ENCODE assay signal across 18 cellular contexts in genomic region chr6:11473008-11473740, GRCh38.
DNase-seq lines count a peak whose midpoint lies in the region; ATAC-seq and TF ChIP-seq lines count a peak whose summit lies in the region.
"Had no signal": no experiment of that assay in that cellular context is flagged by ENCODE, and none has a peak within 500 bp of the region (broad histone marks: within the 10 kb centered on the region; RNA-seq: fewer than 3 reads in every experiment).

No MANE protein-coding gene starts in this region.

- no peaks in the 10 kb centered on the region for H3K36me3 ChIP-seq in aorta (ENCODE audit: control insufficient read depth in 1 of 2, insufficient read depth in 2 of 2, low read length in 1 of 2)
- no peaks in the 10 kb centered on the region for H3K36me3 ChIP-seq in Caco-2 (ENCODE audit: control insufficient read depth, insufficient read depth, low read length)
- H3K36me3 ChIP-seq: Peyer's patch, prostate gland, WERI-Rb-1 had no signal

- no peak overlapping the region for H3K4me3 Mint-ChIP-seq in Caco-2 (ENCODE audit: unreplicated experiment)
- H3K4me3 Mint-ChIP-seq: activated naive CD8-positive, alpha-beta T cell treated with anti-CD3 and anti-CD28 coated beads, Interleukin-2, amount 50 U/mL, for 24 hours; CD8-positive, alpha-beta T cell had no signal

- H3K36me3 Mint-ChIP-seq in Caco-2 (ENCODE audit: insufficient read depth, unreplicated experiment): no peaks in the 10 kb centered on the region
- H3K36me3 Mint-ChIP-seq: CD8-positive, alpha-beta T cell had no signal

- H3K9me3 ChIP-seq in aorta (ENCODE audit: control insufficient read depth, low read length) (no peaks in the 10 kb centered on the region), Caco-2 (peaks cover 2% of the 10 kb centered on the region; the same call in 1 of the 2 replicates)
- H3K9me3 ChIP-seq: A549, Peyer's patch, prostate gland had no signal

- ATAC-seq in left ventricle myocardium superior: peak; percentile 24
- peak; percentile 22 for ATAC-seq in aorta (ENCODE audit: low FRiP score)
- ATAC-seq: A549; activated naive CD8-positive, alpha-beta T cell treated with anti-CD3 and anti-CD28 coated beads, Interleukin-2, amount 50 U/mL, for 24 hours; CD8-positive, alpha-beta T cell had no signal

- H3K9me3 Mint-ChIP-seq in Caco-2 (ENCODE audit: unreplicated experiment): no peaks in the 10 kb centered on the region
- H3K9me3 Mint-ChIP-seq: activated naive CD8-positive, alpha-beta T cell treated with anti-CD3 and anti-CD28 coated beads, Interleukin-2, amount 50 U/mL, for 24 hours; CD8-positive, alpha-beta T cell had no signal

- no peak for TF ChIP-seq CTCF in Caco-2 (IDR thresholded peaks at IDR 0.05; ENCODE audit: insufficient read depth in 1 of 2, low read depth in 1 of 2, low read length in 1 of 2, severe bottlenecking in 1 of 2, unreplicated experiment in 1 of 2)

- no peak overlapping the region for H3K27ac Mint-ChIP-seq in Caco-2 (ENCODE audit: unreplicated experiment)
- H3K27ac Mint-ChIP-seq: activated naive CD8-positive, alpha-beta T cell treated with anti-CD3 and anti-CD28 coated beads, Interleukin-2, amount 50 U/mL, for 24 hours; CD8-positive, alpha-beta T cell had no signal

- H3K4me1 ChIP-seq in aorta (ENCODE audit: control insufficient read depth in 1 of 2, insufficient read depth in 2 of 2, low read length in 2 of 2) (peaks cover 0 to 3% of the 10 kb centered on the region in 2 donors), Caco-2 (no peaks in the 10 kb centered on the region)
- H3K4me1 ChIP-seq: A549, Peyer's patch, prostate gland had no signal

- CTCF ChIA-PET in Caco-2 (lab: Charles Lee): no interaction called here

- no TSS peak for BruUV-seq in Caco-2 (replicated peaks; lab: Mats Ljungman, UMichigan)

- intact Hi-C loops in left ventricle myocardium superior (cut with micrococcal nuclease): no loop called here
- intact Hi-C loops in cardiac septum (cut with DNase I): no loop called here
- intact Hi-C loops in aorta (cut with DNase I): no loop called here
- intact Hi-C loops in Caco-2 (cut with micrococcal nuclease; ENCODE audit: unreplicated experiment): no loop called here

- WGBS in aorta, 2 donors: 45 to 48% methylated on average over 16 of the region's 16 CpGs

- H3K4me3 ChIP-seq in aorta (ENCODE audit: low read length in 2 of 2) (peak overlapping the region in 1 of 2 donors; percentile 3), Caco-2 (ENCODE audit: low read depth, low read length) (no peak overlapping the region)
- H3K4me3 ChIP-seq: A549, Peyer's patch, prostate gland had no signal

- no peak for DNase-seq in left ventricle myocardium superior
- no peak for DNase-seq in cardiac septum (ENCODE audit: low spot score)
- DNase-seq in iris pigment epithelial cell (ENCODE audit: low read depth): peak; percentile 45
- peak; percentile 78 for DNase-seq in renal cortical epithelial cell (ENCODE audit: low read depth)
- DNase-seq in aorta: no peak
- no peak for DNase-seq in Caco-2
- no peak for DNase-seq in NCI-H345 treated with DMSO at 0.1 percent for 48 hours (lab: John Stamatoyannopoulos, UW; ENCODE audit: unreplicated experiment)
- no peak for DNase-seq in NCI-H1048 (lab: John Stamatoyannopoulos, UW)
- DNase-seq: activated CD8-positive, alpha-beta memory T cell treated with anti-CD3 and anti-CD28 coated beads for 24 hours; activated naive CD8-positive, alpha-beta T cell treated with anti-CD3 and anti-CD28 coated beads, Interleukin-2, amount 50 U/mL, for 24 hours; CD8-positive, alpha-beta T cell; NCI-H2081 treated with DMSO at 0.1 percent for 48 hours; NCI-H69; Peyer's patch; stimulated activated CD4-positive, alpha-beta T cell treated with anti-CD3 and anti-CD28 coated beads, Interleukin-4, amount 100 ng/mL, for 24 hours; WERI-Rb-1 had no signal

- no peaks in the 10 kb centered on the region for H3K27me3 Mint-ChIP-seq in Caco-2 (ENCODE audit: insufficient read depth, unreplicated experiment)

- H3K27me3 ChIP-seq in aorta (ENCODE audit: control insufficient read depth in 1 of 2, insufficient read depth in 2 of 2, low read length in 1 of 2) (no peaks in the 10 kb centered on the region), Caco-2 (replicated peaks; ENCODE audit: control insufficient read depth, insufficient read depth, low read length) (no peaks in the 10 kb centered on the region)
- H3K27me3 ChIP-seq: Peyer's patch had no signal

- no peak overlapping the region for H3K27ac ChIP-seq in aorta (ENCODE audit: low read depth in 1 of 2, low read length in 2 of 2)
- H3K27ac ChIP-seq: A549, Peyer's patch, prostate gland, WERI-Rb-1 had no signal

- POLR2A ChIA-PET in Caco-2 (lab: Charles Lee): no interaction called here

- no peaks in the 10 kb centered on the region for H3K4me1 Mint-ChIP-seq in Caco-2 (ENCODE audit: low read depth, unreplicated experiment)

Comparison
In these comparisons a context has a peak if more than half of its experiments do, and no peak if none do; other contexts are left out.
1. DNase-seq: peak in iris pigment epithelial cell (single experiment) and renal cortical epithelial cell (single experiment); none in left ventricle myocardium superior (single experiment), cardiac septum (single experiment), aorta (0 of 2), Caco-2 (0 of 2), NCI-H345 treated with DMSO at 0.1 percent for 48 hours (single experiment) and NCI-H1048 (single experiment).